Comparison of ENCODE assay signal across 8 cellular contexts in genomic region chr12:751192-751827, GRCh38. TPM values are rescaled to one million over a fixed set of nuclear protein-coding genes. Genes with fewer than 3 reads are reported as not detected.
DNase-seq lines count a peak whose midpoint lies in the region; ATAC-seq and TF ChIP-seq lines count a peak whose summit lies in the region.

No MANE protein-coding gene starts in this region.

- H3K4me3 ChIP-seq in HCT116 (replicated peaks in 1 of 2; ENCODE audit: low read depth in 1 of 2, low read length in 2 of 2) (peak overlapping the region; percentile 46 to 75), testis (peak overlapping the region; percentile 16 to 96)

- BruUV-seq in HCT116 (replicated peaks; lab: Mats Ljungman, UMichigan) = no TSS peak

- CTCF ChIA-PET in HCT116 (lab: Charles Lee) = interaction anchor here (0.6 to 3.2 kb wide), 20 partner anchors 9 to 350 kb away, joined by 3 to 41 read pairs (median 4); partner anchors contain the start of genes CCDC77 and RAD52
- CTCF ChIA-PET in activated naive CD4-positive, alpha-beta T cell treated with anti-CD3 and anti-CD28 coated beads, Interleukin-2, amount 10 ng/mL, durations not matched to agents 7 days and 5 days (lab: Charles Lee) = interaction anchor here (0.8 to 6.3 kb wide), 38 partner anchors 10 to 198 kb away, joined by 3 to 74 read pairs (median 5); partner anchors contain the start of genes NINJ2 and RAD52

- H3K4me3 Mint-ChIP-seq in activated naive CD4-positive, alpha-beta T cell treated with anti-CD3 and anti-CD28 coated beads, Interleukin-2, amount 10 ng/mL, durations not matched to agents 7 days and 5 days = no peak overlapping the region
- H3K4me3 Mint-ChIP-seq in glutamatergic neuron (ENCODE audit: unreplicated experiment) = no peak overlapping the region

- ATAC-seq in HCT116 (peak; percentile 67), omental fat pad (ENCODE audit: low FRiP score) (peak; percentile 81)

- H3K9me3 Mint-ChIP-seq in activated naive CD4-positive, alpha-beta T cell treated with anti-CD3 and anti-CD28 coated beads, Interleukin-2, amount 10 ng/mL, durations not matched to agents 7 days and 5 days = no peaks in the 10 kb centered on the region
- peaks cover 2% of the 10 kb centered on the region for H3K9me3 Mint-ChIP-seq in glutamatergic neuron (ENCODE audit: unreplicated experiment)

- POLR2A ChIA-PET in HCT116 (lab: Charles Lee) = interaction anchor here (0.7 to 2.3 kb wide), 7 partner anchors 108 to 180 kb away, joined by 3 to 23 read pairs (median 4); no protein-coding TSS in a partner anchor

- RAD21 ChIA-PET in HCT116 (lab: Charles Lee; ENCODE audit: low non-redundant PET in 1 of 2, low total read pairs in 2 of 2, uncharacterized antibody in 2 of 2, unreplicated experiment in 2 of 2) = interaction anchor here (0.6 to 1.3 kb wide), 4 partner anchors 118 to 181 kb away, joined by 3 to 4 read pairs (median 3); no protein-coding TSS in a partner anchor

- peak overlapping the region; percentile 91 for H3K4me2 ChIP-seq in HCT116 (ENCODE audit: low read length)

- peak; percentile 49 for TF ChIP-seq POLR2A in HCT116 (IDR thresholded peaks at IDR 0.05; ENCODE audit: borderline replicate concordance, extremely low read depth, insufficient read depth, insufficient read length)
- no peak for TF ChIP-seq POLR2A in testis (IDR thresholded peaks at IDR 0.05)

- DNase-seq in GM04503 (ENCODE audit: low read depth) = peak; percentile 65
- DNase-seq in HCT116 (ENCODE audit: low read depth, low spot score) = peak; percentile 93
- DNase-seq in MV-4-11 (lab: John Stamatoyannopoulos, UW) = peak; percentile 97
- peak; percentile 98 for DNase-seq in SK-MEL-5 (ENCODE audit: low read depth, low spot score)
- DNase-seq in activated naive CD4-positive, alpha-beta T cell treated with anti-CD3 and anti-CD28 coated beads, Interleukin-2, amount 10 ng/mL, durations not matched to agents 7 days and 5 days = peak; percentile 93
- DNase-seq in glutamatergic neuron = peak; percentile 92
- peak; percentile 67 for DNase-seq in omental fat pad (ENCODE audit: low spot score)
- peak; percentile 96 for DNase-seq in testis

- in situ Hi-C loops in SK-MEL-5 (cut with HindIII; ENCODE audit: low pct_unique_long_range_greater_than_20kb, low sequenced_read_pairs) = no loop called here

- peak overlapping the region; percentile 53 for H3K9ac ChIP-seq in HCT116 (ENCODE audit: low read length)

- H3K4me1 Mint-ChIP-seq in activated naive CD4-positive, alpha-beta T cell treated with anti-CD3 and anti-CD28 coated beads, Interleukin-2, amount 10 ng/mL, durations not matched to agents 7 days and 5 days = peaks cover 24% of the 10 kb centered on the region
- peaks cover 20% of the 10 kb centered on the region for H3K4me1 Mint-ChIP-seq in glutamatergic neuron (ENCODE audit: low read depth, unreplicated experiment)

- H3K27me3 ChIP-seq in HCT116 (ENCODE audit: insufficient read depth, low read length) = no peaks in the 10 kb centered on the region
- H3K27me3 ChIP-seq in testis = no peaks in the 10 kb centered on the region

- intact Hi-C loops in HCT116 (cut with micrococcal nuclease) = loop anchor here (1.0 to 5.0 kb wide), 2 partner anchors 109 to 175 kb away; no protein-coding TSS in a partner anchor
- intact Hi-C loops in testis (cut with DNase I; ENCODE audit: low total_unique reads) = loop anchor here (5.0 to 10.0 kb wide), 2 partner anchors 107 to 174 kb away; no protein-coding TSS in a partner anchor

- H3K36me3 Mint-ChIP-seq in activated naive CD4-positive, alpha-beta T cell treated with anti-CD3 and anti-CD28 coated beads, Interleukin-2, amount 10 ng/mL, durations not matched to agents 7 days and 5 days = peaks cover 17% of the 10 kb centered on the region
- H3K36me3 Mint-ChIP-seq in glutamatergic neuron (ENCODE audit: unreplicated experiment) = no peaks in the 10 kb centered on the region

- H2AFZ ChIP-seq in HCT116 (ENCODE audit: low read depth, low read length, poor library complexity, severe bottlenecking) = peak overlapping the region; percentile 95

- H3K27ac ChIP-seq in HCT116 (ENCODE audit: low read depth, low read length) = peak overlapping the region; percentile 62
- H3K27ac ChIP-seq in testis = peak overlapping the region; percentile 72 to 99

- no peaks in the 10 kb centered on the region for H3K9me2 ChIP-seq in HCT116 (ENCODE audit: insufficient read depth)

- TF ChIP-seq CTCF in HCT116 (IDR thresholded peaks at IDR 0.05 in 2 of 3, conservative IDR thresholded peaks at IDR 0.05 in 1 of 3; ENCODE audit: borderline replicate concordance in 1 of 3, insufficient read depth in 1 of 3, low read depth in 2 of 3, low read length in 2 of 3) = peak; percentile 68 to 81 (median 78)
- TF ChIP-seq CTCF in glutamatergic neuron (IDR thresholded peaks at IDR 0.05; ENCODE audit: partially characterized antibody, unreplicated experiment) = peak; percentile 72
- TF ChIP-seq CTCF in omental fat pad (IDR thresholded peaks at IDR 0.05) = peak in 1 of 3 donors; percentile 37
- peak; percentile 68 to 81 (median 81) for TF ChIP-seq CTCF in testis (IDR thresholded peaks at IDR 0.05)

- H3K27ac Mint-ChIP-seq in activated naive CD4-positive, alpha-beta T cell treated with anti-CD3 and anti-CD28 coated beads, Interleukin-2, amount 10 ng/mL, durations not matched to agents 7 days and 5 days = no peak overlapping the region
- H3K27ac Mint-ChIP-seq in glutamatergic neuron (ENCODE audit: unreplicated experiment) = no peak overlapping the region

- peaks cover 15 to 35% of the 10 kb centered on the region in 2 experiments; a peak in 3 of 4 replicates for H3K4me1 ChIP-seq in HCT116 (ENCODE audit: control insufficient read depth in 1 of 2, insufficient read depth in 2 of 2, low read length in 2 of 2)
- H3K4me1 ChIP-seq in testis = peaks cover 5% of the 10 kb centered on the region

- WGBS in testis, 2 donors = 1% methylated on average over 32 to 36 of the region's 36 CpGs

- H4K20me1 ChIP-seq in HCT116 (ENCODE audit: insufficient read depth) = peaks cover 18% of the 10 kb centered on the region; the same call in 1 of the 2 replicates

- no peaks in the 10 kb centered on the region for H3K27me3 Mint-ChIP-seq in activated naive CD4-positive, alpha-beta T cell treated with anti-CD3 and anti-CD28 coated beads, Interleukin-2, amount 10 ng/mL, durations not matched to agents 7 days and 5 days
- peaks cover 4% of the 10 kb centered on the region for H3K27me3 Mint-ChIP-seq in glutamatergic neuron (ENCODE audit: unreplicated experiment)

- peaks cover 35% of the 10 kb centered on the region for H3K79me2 ChIP-seq in HCT116 (ENCODE audit: insufficient read depth, low read length)

- TF ChIP-seq RAD21 in HCT116 (IDR thresholded peaks at IDR 0.05; ENCODE audit: low read depth) = peak; percentile 77

- H3K36me3 ChIP-seq in HCT116 (ENCODE audit: control insufficient read depth in 1 of 2, insufficient read depth in 2 of 2, low read length in 2 of 2) (peaks cover 0 to 3% of the 10 kb centered on the region in 2 experiments; a peak in 1 of 4 replicates), testis (ENCODE audit: low read depth, missing control alignments) (no peaks in the 10 kb centered on the region)

- H3K9me3 ChIP-seq in HCT116 (ENCODE audit: control insufficient read depth in 1 of 2, insufficient read depth in 1 of 2, low read depth in 1 of 2, low read length in 2 of 2) (no peaks in the 10 kb centered on the region), testis (no peaks in the 10 kb centered on the region)

TF ChIP-seq in HCT116, 20 proteins besides CTCF, POLR2A, EP300 and RAD21 (continues in another document):
- TF ChIP-seq JUND (IDR thresholded peaks at IDR 0.05) = no peak
- TF ChIP-seq EZH2phosphoT487 (IDR thresholded peaks at IDR 0.05; ENCODE audit: borderline replicate concordance) = no peak
- TF ChIP-seq EZH2 (IDR thresholded peaks at IDR 0.05) = no peak
- peak; percentile 73; the same call in 1 of the 2 replicates for TF ChIP-seq SIN3A (IDR thresholded peaks at IDR 0.05; ENCODE audit: low read depth)
- peak; percentile 79 for TF ChIP-seq POLR2AphosphoS5 (IDR thresholded peaks at IDR 0.05; ENCODE audit: low read depth, low read length)
- peak; percentile 27 for TF ChIP-seq SP1 (IDR thresholded peaks at IDR 0.05; ENCODE audit: low read depth)
- peak; percentile 79; the same call in 1 of the 2 replicates for TF ChIP-seq CBX3 (IDR thresholded peaks at IDR 0.05; ENCODE audit: low read depth)
- peak; percentile 95 for TF ChIP-seq MAX (IDR thresholded peaks at IDR 0.05)
- no peak for TF ChIP-seq SRF (IDR thresholded peaks at IDR 0.05; ENCODE audit: low read depth)
- no peak for TF ChIP-seq FOSL1 (IDR thresholded peaks at IDR 0.05; ENCODE audit: low read depth)
- TF ChIP-seq ELF1 (IDR thresholded peaks at IDR 0.05; ENCODE audit: borderline replicate concordance, low read depth) = no peak; the same call in 1 of the 2 replicates
- TF ChIP-seq ZNF274 (IDR thresholded peaks at IDR 0.05; ENCODE audit: low read depth, low read length) = no peak
- TF ChIP-seq EGR1 (IDR thresholded peaks at IDR 0.05; ENCODE audit: low read depth) = no peak
- no peak for TF ChIP-seq ATF3 (IDR thresholded peaks at IDR 0.05)
- peak; percentile 31; the same call in 1 of the 2 replicates for TF ChIP-seq CEBPB (IDR thresholded peaks at IDR 0.05; ENCODE audit: low read depth)
- TF ChIP-seq TCF7L2 (IDR thresholded peaks at IDR 0.05; ENCODE audit: borderline replicate concordance, extremely low read depth, insufficient read depth, insufficient read length) = peak; percentile 37

RNA-seq across cellular contexts. Expression of gene WNK1, which starts 1.1 kb away (rescaled TPM):
- total RNA-seq in HCT116 (2021; ENCODE audit: unreplicated experiment) (81.0 TPM), glutamatergic neuron (ENCODE audit: unreplicated experiment) (182 TPM), omental fat pad (100 to 1,000 TPM; 222 to 407 (median 322) TPM), testis (100 to 1,000 TPM; 259 to 276 TPM)
- 47.9 and 53.0 TPM in 2 replicates for polyA plus RNA-seq in HCT116 (2012)
- 41.1 and 46.5 TPM in 2 replicates for total RNA-seq in SK-MEL-5 (2014; rRNA removed; shearing (Covaris generic))
- polyA plus RNA-seq in SK-MEL-5 (2015; cell fraction: cytosol; rRNA removed) = 50.7 and 85.8 TPM in 2 replicates
- polyA plus RNA-seq in SK-MEL-5 (2015; cell fraction: nucleus; rRNA removed) = 44.0 and 47.8 TPM in 2 replicates
- 152 TPM for polyA plus RNA-seq in testis (ENCODE audit: insufficient read depth, low read depth, low replicate concordance)

Comparison
In these comparisons a context has a peak if more than half of its experiments do, and no peak if none do; other contexts are left out.
1. Peak in every context shown above with its lines: DNase-seq, ATAC-seq, H3K4me3 ChIP-seq and H3K27ac ChIP-seq.